In genomic region chr2:97094772-97095611, GRCh38 we compare ENCODE assay signal across 8 cellular contexts. TPM values are rescaled to one million over a fixed set of nuclear protein-coding genes. Genes with fewer than 3 reads are reported as not detected.
DNase-seq lines count a peak whose midpoint lies in the region; ATAC-seq lines count a peak whose summit lies in the region.

FAHD2B (minus strand) TSS chr2:97094882; CDS start chr2:97091706, 3,176 bp downstream.

- DNase-seq in AG20443 (ENCODE audit: low spot score) (peak; percentile 37), NCI-H69 (lab: John Stamatoyannopoulos, UW) (peak; percentile 60), cerebellum (ENCODE audit: low spot score) (peak; percentile 70), kidney glomerular epithelial cell (lab: John Stamatoyannopoulos, UW) (peak; percentile 4)
- DNase-seq in activated CD4-positive, alpha-beta T cell treated with anti-CD3 and anti-CD28 coated beads, Interleukin-2, amount 50 U/mL, for 24 hours (ENCODE audit: low read depth in 1 of 2, low spot score in 1 of 2) = peak; percentile 53 to 78
- peak; percentile 58 to 62 for DNase-seq in stimulated activated CD4-positive, alpha-beta T cell treated with anti-CD3 and anti-CD28 coated beads, Interleukin-1b, Interleukin-23, amount 100 ng/mL, for 1 hour (ENCODE audit: low read depth in 2 of 2)

- ATAC-seq in GM19372 (IDR thresholded peaks at IDR 0.05; ENCODE audit: low read depth, unreplicated experiment) (peak; percentile 94), HG03378 (IDR thresholded peaks at IDR 0.05; ENCODE audit: unreplicated experiment) (peak; percentile 62)

RNA-seq across cellular contexts. Expression of gene FAHD2B, which starts in this region (rescaled TPM):
- total RNA-seq in cerebellum = 7.4 TPM

Comparison
In these comparisons a context has a peak if more than half of its experiments do, and no peak if none do; other contexts are left out.
1. Peak in every context shown above with its lines: DNase-seq and ATAC-seq.
2. DNase-seq: peak in every context shown above with its lines; median percentile 70 in cerebellum; 66 in activated CD4-positive, alpha-beta T cell treated with anti-CD3 and anti-CD28 coated beads, Interleukin-2, amount 50 U/mL, for 24 hours; 60 in NCI-H69; 60 in stimulated activated CD4-positive, alpha-beta T cell treated with anti-CD3 and anti-CD28 coated beads, Interleukin-1b, Interleukin-23, amount 100 ng/mL, for 1 hour; 37 in AG20443; 4 in kidney glomerular epithelial cell.